In genomic region chr12:7162691-7163114, GRCh38 we compare ENCODE assay signal across 8 cellular contexts. TPM values are rescaled to one million over a fixed set of nuclear protein-coding genes. Genes with fewer than 3 reads are reported as not detected.
A peak's percentile ranks its signal among the peaks of the same experiment; 100 is the strongest.
DNase-seq lines count a peak whose midpoint lies in the region; ATAC-seq and TF ChIP-seq lines count a peak whose summit lies in the region.

No MANE protein-coding gene starts in this region.

- H3K4me1 ChIP-seq in CD8-positive, alpha-beta T cell (ENCODE audit: insufficient read depth, low read length) = peaks cover 10% of the 10 kb centered on the region

- H3K27ac ChIP-seq in CD8-positive, alpha-beta T cell (ENCODE audit: low read depth, low read length) = no peak overlapping the region

- H3K27me3 ChIP-seq in CD8-positive, alpha-beta T cell (ENCODE audit: insufficient read depth, low read length) = no peaks in the 10 kb centered on the region

- H3K36me3 ChIP-seq in CD8-positive, alpha-beta T cell (ENCODE audit: insufficient read depth, low read length) = no peaks in the 10 kb centered on the region

- peak overlapping the region; percentile 45 for H3K4me3 Mint-ChIP-seq in CD8-positive, alpha-beta T cell
- H3K4me3 Mint-ChIP-seq in T-helper 17 cell = peak overlapping the region; percentile 76
- no peak overlapping the region for H3K4me3 Mint-ChIP-seq in neural crest cell

- ATAC-seq in CD8-positive, alpha-beta T cell = peak; percentile 69
- peak; percentile 55 for ATAC-seq in T-helper 17 cell

- TF ChIP-seq EP300 in Ishikawa (IDR thresholded peaks at IDR 0.05; ENCODE audit: borderline replicate concordance) = no peak

- peak; percentile 52; the same call in 1 of the 2 replicates for TF ChIP-seq RAD21 in Ishikawa (IDR thresholded peaks at IDR 0.05; ENCODE audit: low read depth)

- POLR2A ChIA-PET in CD8-positive, alpha-beta T cell (lab: Charles Lee) = no interaction called here

- peaks cover 2% of the 10 kb centered on the region for H3K9me3 Mint-ChIP-seq in CD8-positive, alpha-beta T cell
- H3K9me3 Mint-ChIP-seq in neural crest cell = peaks cover 7% of the 10 kb centered on the region

- no peaks in the 10 kb centered on the region for H3K9me3 ChIP-seq in CD8-positive, alpha-beta T cell (ENCODE audit: low read length)
- H3K9me3 ChIP-seq in T-helper 17 cell (ENCODE audit: control insufficient read depth, low read length, poor library complexity, severe bottlenecking) = no peaks in the 10 kb centered on the region

- in situ Hi-C loops in ACHN (cut with HindIII; ENCODE audit: low pct_ligation_motif_present, low pct_unique_long_range_greater_than_20kb, low sequenced_read_pairs) = no loop called here

- peaks cover 5% of the 10 kb centered on the region for H3K36me3 Mint-ChIP-seq in CD8-positive, alpha-beta T cell
- H3K36me3 Mint-ChIP-seq in T-helper 17 cell (ENCODE audit: low read depth) = peaks cover 3% of the 10 kb centered on the region
- H3K36me3 Mint-ChIP-seq in neural crest cell (ENCODE audit: low read depth) = peaks cover 8% of the 10 kb centered on the region

- no peak for TF ChIP-seq CTCF in CD8-positive, alpha-beta T cell (IDR thresholded peaks at IDR 0.05)
- TF ChIP-seq CTCF in epithelial cell of esophagus (IDR thresholded peaks at IDR 0.05; ENCODE audit: insufficient read depth, low read depth, low read length, missing control alignments) (peak; percentile 94), neural crest cell (conservative IDR thresholded peaks at IDR 0.05) (peak; percentile 78)

- peaks cover 12% of the 10 kb centered on the region for H3K27me3 Mint-ChIP-seq in CD8-positive, alpha-beta T cell (ENCODE audit: low read depth)
- H3K27me3 Mint-ChIP-seq in T-helper 17 cell = peaks cover 41% of the 10 kb centered on the region
- H3K27me3 Mint-ChIP-seq in neural crest cell (ENCODE audit: low read depth) = peaks cover 29% of the 10 kb centered on the region

- H3K4me1 Mint-ChIP-seq in CD8-positive, alpha-beta T cell (ENCODE audit: low read depth) = peaks cover 12% of the 10 kb centered on the region
- peaks cover 12% of the 10 kb centered on the region for H3K4me1 Mint-ChIP-seq in T-helper 17 cell
- H3K4me1 Mint-ChIP-seq in neural crest cell = no peaks in the 10 kb centered on the region

- DNase-seq in CD8-positive, alpha-beta T cell = peak in 2 of 7 experiments; percentile 12 to 16
- DNase-seq in T-helper 17 cell (no peak), epithelial cell of esophagus (ENCODE audit: low read depth) (peak; percentile 74), neural crest cell (ENCODE audit: low read depth, low spot score) (no peak), H4 (ENCODE audit: low spot score) (no peak), ACHN (no peak), NAMALWA (ENCODE audit: low spot score) (no peak)

- intact Hi-C loops in CD8-positive, alpha-beta T cell (cut with DNase I, micrococcal nuclease) = no loop called here

- CTCF ChIA-PET in CD8-positive, alpha-beta T cell (lab: Charles Lee) = interaction anchor here (1.0 kb wide), 2 partner anchors 20 to 26 kb away, joined by 3 to 4 read pairs; partner anchors contain the start of gene PEX5

- no peak overlapping the region for H3K27ac Mint-ChIP-seq in CD8-positive, alpha-beta T cell
- H3K27ac Mint-ChIP-seq in T-helper 17 cell (no peak overlapping the region), neural crest cell (ENCODE audit: unreplicated experiment) (no peak overlapping the region)

- peak overlapping the region; percentile 25 for H3K4me3 ChIP-seq in CD8-positive, alpha-beta T cell (ENCODE audit: low read depth, low read length)
- no peak overlapping the region for H3K4me3 ChIP-seq in epithelial cell of esophagus (ENCODE audit: low read length)

TF ChIP-seq in Ishikawa, 13 proteins besides CTCF, POLR2A, EP300 and RAD21:
- TF ChIP-seq, protein P1, sequence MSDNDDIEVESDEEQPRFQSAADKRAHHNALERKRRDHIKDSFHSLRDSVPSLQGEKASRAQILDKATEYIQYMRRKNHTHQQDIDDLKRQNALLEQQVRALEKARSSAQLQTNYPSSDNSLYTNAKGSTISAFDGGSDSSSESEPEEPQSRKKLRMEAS (IDR thresholded peaks at IDR 0.05) = peak; percentile 49
- TF ChIP-seq CREB1 (IDR thresholded peaks at IDR 0.05; ENCODE audit: low read depth) = no peak

RNA-seq across cellular contexts. Expression of gene PEX5, which starts 26.8 kb away (rescaled TPM):
- total RNA-seq in CD8-positive, alpha-beta T cell = 10 to 100 TPM; 14.7 to 19.2 TPM
- 10 to 100 TPM; 13.1 to 14.6 TPM for total RNA-seq in T-helper 17 cell
- total RNA-seq in neural crest cell = 40.2 and 42.2 TPM in 2 replicates
- total RNA-seq in H4 (2014; rRNA removed; shearing (Covaris generic)) = 27.6 and 39.2 TPM in 2 replicates

RNA-seq across cellular contexts. Expression of gene CLSTN3, which starts 32.5 kb away (rescaled TPM):
- total RNA-seq in CD8-positive, alpha-beta T cell = 10 to 100 TPM; 23.1 to 24.0 TPM
- total RNA-seq in T-helper 17 cell (10 to 100 TPM; 45.8 to 62.6 TPM), neural crest cell (28.2 and 30.4 TPM in 2 replicates)
- total RNA-seq in H4 (2014; rRNA removed; shearing (Covaris generic)) = 40.1 and 60.6 TPM in 2 replicates

RNA-seq across cellular contexts. Expression of gene RBP5, which starts 34.0 kb away (rescaled TPM):
- total RNA-seq in CD8-positive, alpha-beta T cell = not detected
- total RNA-seq in T-helper 17 cell = not detected
- total RNA-seq in neural crest cell = 0.65 and 1.0 TPM in 2 replicates
- total RNA-seq in H4 (2014; rRNA removed; shearing (Covaris generic)) = 0.88 TPM in 1 of 2 replicates, not detected in the other

RNA-seq across cellular contexts. Expression of gene C1RL, which starts 53.7 kb away (rescaled TPM):
- total RNA-seq in CD8-positive, alpha-beta T cell = 1 to 10 TPM; 8.0 to 9.0 TPM
- total RNA-seq in T-helper 17 cell (10 to 100 TPM; 21.4 to 27.2 TPM), neural crest cell (12.8 and 15.3 TPM in 2 replicates)
- total RNA-seq in H4 (2014; rRNA removed; shearing (Covaris generic)) = 21.4 and 46.4 TPM in 2 replicates
